ENCODE assay signal across 1 cellular context in genomic region chr19:17125728-17126677, GRCh38.
TF ChIP-seq lines count a peak whose summit lies in the region.

No MANE protein-coding gene starts in this region.

TF ChIP-seq in GM12878, 131 proteins besides CTCF, POLR2A, EP300 and RAD21 (continued from another document and continues in another):
- TF ChIP-seq, protein P1, sequence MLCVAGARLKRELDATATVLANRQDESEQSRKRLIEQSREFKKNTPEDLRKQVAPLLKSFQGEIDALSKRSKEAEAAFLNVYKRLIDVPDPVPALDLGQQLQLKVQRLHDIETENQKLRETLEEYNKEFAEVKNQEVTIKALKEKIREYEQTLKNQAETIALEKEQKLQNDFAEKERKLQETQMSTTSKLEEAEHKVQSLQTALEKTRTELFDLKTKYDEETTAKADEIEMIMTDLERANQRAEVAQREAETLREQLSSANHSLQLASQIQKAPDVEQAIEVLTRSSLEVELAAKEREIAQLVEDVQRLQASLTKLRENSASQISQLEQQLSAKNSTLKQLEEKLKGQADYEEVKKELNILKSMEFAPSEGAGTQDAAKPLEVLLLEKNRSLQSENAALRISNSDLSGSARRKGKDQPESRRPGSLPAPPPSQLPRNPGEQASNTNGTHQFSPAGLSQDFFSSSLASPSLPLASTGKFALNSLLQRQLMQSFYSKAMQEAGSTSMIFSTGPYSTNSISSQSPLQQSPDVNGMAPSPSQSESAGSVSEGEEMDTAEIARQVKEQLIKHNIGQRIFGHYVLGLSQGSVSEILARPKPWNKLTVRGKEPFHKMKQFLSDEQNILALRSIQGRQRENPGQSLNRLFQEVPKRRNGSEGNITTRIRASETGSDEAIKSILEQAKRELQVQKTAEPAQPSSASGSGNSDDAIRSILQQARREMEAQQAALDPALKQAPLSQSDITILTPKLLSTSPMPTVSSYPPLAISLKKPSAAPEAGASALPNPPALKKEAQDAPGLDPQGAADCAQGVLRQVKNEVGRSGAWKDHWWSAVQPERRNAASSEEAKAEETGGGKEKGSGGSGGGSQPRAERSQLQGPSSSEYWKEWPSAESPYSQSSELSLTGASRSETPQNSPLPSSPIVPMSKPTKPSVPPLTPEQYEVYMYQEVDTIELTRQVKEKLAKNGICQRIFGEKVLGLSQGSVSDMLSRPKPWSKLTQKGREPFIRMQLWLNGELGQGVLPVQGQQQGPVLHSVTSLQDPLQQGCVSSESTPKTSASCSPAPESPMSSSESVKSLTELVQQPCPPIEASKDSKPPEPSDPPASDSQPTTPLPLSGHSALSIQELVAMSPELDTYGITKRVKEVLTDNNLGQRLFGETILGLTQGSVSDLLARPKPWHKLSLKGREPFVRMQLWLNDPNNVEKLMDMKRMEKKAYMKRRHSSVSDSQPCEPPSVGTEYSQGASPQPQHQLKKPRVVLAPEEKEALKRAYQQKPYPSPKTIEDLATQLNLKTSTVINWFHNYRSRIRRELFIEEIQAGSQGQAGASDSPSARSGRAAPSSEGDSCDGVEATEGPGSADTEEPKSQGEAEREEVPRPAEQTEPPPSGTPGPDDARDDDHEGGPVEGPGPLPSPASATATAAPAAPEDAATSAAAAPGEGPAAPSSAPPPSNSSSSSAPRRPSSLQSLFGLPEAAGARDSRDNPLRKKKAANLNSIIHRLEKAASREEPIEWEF (IDR thresholded peaks at IDR 0.05; ENCODE audit: insufficient replicate concordance, low read depth, low read length), result peak; percentile 90
- TF ChIP-seq RAD51 (IDR thresholded peaks at IDR 0.05) (peak; percentile 93), ETV6 (conservative IDR thresholded peaks at IDR 0.05 in 1 of 2, IDR thresholded peaks at IDR 0.05 in 1 of 2; ENCODE audit: borderline replicate concordance in 1 of 2, low read depth in 1 of 2) (peak in 1 of 2 experiments; percentile 92; a peak in 2 of 4 replicates), CHD2 (IDR thresholded peaks at IDR 0.05; ENCODE audit: borderline replicate concordance, low read depth, low read length) (no peak), ZSCAN29 (IDR thresholded peaks at IDR 0.05) (no peak), HCFC1 (IDR thresholded peaks at IDR 0.05; ENCODE audit: low read length) (peak; percentile 12; the same call in 1 of the 2 replicates), CBX3 (IDR thresholded peaks at IDR 0.05; ENCODE audit: borderline replicate concordance, low read depth) (no peak), JUND (IDR thresholded peaks at IDR 0.05; ENCODE audit: low read depth, low read length) (no peak; the same call in 1 of the 2 replicates), E2F8 (IDR thresholded peaks at IDR 0.05; ENCODE audit: low read depth, partially characterized antibody) (no peak), NR2F1 (conservative IDR thresholded peaks at IDR 0.05) (peak; percentile 79), PAX5 (IDR thresholded peaks at IDR 0.05; ENCODE audit: borderline replicate concordance, low read depth, low read length) (peak; percentile 89), POU2F2 (IDR thresholded peaks at IDR 0.05; ENCODE audit: borderline replicate concordance, low read depth, low read length) (no peak; the same call in 1 of the 3 replicates), MTA3 (IDR thresholded peaks at IDR 0.05; ENCODE audit: borderline replicate concordance, low read length) (0 out of 2 replicates have a peak, but pooled peaks have one; percentile 43), ASH2L (IDR thresholded peaks at IDR 0.05; ENCODE audit: borderline replicate concordance, low read depth) (no peak), SREBF2 (IDR thresholded peaks at IDR 0.05; ENCODE audit: low read length) (no peak), NBN (IDR thresholded peaks at IDR 0.05) (peak; percentile 62; the same call in 1 of the 2 replicates), TCF7 (IDR thresholded peaks at IDR 0.05; ENCODE audit: borderline replicate concordance) (no peak), SIN3A (IDR thresholded peaks at IDR 0.05; ENCODE audit: low read depth, low read length) (0 out of 2 replicates have a peak, but pooled peaks have one; percentile 43), FOXK2 (IDR thresholded peaks at IDR 0.05) (no peak), RELB (IDR thresholded peaks at IDR 0.05; ENCODE audit: low read depth) (peak; percentile 95), NFYA (IDR thresholded peaks at IDR 0.05; ENCODE audit: borderline replicate concordance, low read depth, low read length) (no peak), ZNF687 (IDR thresholded peaks at IDR 0.05) (peak; percentile 56), BMI1 (IDR thresholded peaks at IDR 0.05; ENCODE audit: borderline replicate concordance) (no peak; the same call in 1 of the 2 replicates), EED (IDR thresholded peaks at IDR 0.05; ENCODE audit: low read depth) (peak; percentile 94), USF1 (IDR thresholded peaks at IDR 0.05; ENCODE audit: borderline replicate concordance, extremely low read length, insufficient read depth, low read depth, low read length) (peak; percentile 92), NR2C1 (IDR thresholded peaks at IDR 0.05) (no peak), NKRF (conservative IDR thresholded peaks at IDR 0.05) (no peak), CBX5 (IDR thresholded peaks at IDR 0.05; ENCODE audit: low read depth) (no peak; the same call in 1 of the 2 replicates), ZNF622 (IDR thresholded peaks at IDR 0.05) (no peak), NR2C2 (IDR thresholded peaks at IDR 0.05; ENCODE audit: borderline replicate concordance, control insufficient read depth, insufficient read length, low read depth) (no peak), KAT2A (conservative IDR thresholded peaks at IDR 0.05; ENCODE audit: control insufficient read depth, low read depth, low read length) (no peak), TCF12 (IDR thresholded peaks at IDR 0.05; ENCODE audit: low read depth, low read length) (peak; percentile 87)
- TF ChIP-seq, protein P2, sequence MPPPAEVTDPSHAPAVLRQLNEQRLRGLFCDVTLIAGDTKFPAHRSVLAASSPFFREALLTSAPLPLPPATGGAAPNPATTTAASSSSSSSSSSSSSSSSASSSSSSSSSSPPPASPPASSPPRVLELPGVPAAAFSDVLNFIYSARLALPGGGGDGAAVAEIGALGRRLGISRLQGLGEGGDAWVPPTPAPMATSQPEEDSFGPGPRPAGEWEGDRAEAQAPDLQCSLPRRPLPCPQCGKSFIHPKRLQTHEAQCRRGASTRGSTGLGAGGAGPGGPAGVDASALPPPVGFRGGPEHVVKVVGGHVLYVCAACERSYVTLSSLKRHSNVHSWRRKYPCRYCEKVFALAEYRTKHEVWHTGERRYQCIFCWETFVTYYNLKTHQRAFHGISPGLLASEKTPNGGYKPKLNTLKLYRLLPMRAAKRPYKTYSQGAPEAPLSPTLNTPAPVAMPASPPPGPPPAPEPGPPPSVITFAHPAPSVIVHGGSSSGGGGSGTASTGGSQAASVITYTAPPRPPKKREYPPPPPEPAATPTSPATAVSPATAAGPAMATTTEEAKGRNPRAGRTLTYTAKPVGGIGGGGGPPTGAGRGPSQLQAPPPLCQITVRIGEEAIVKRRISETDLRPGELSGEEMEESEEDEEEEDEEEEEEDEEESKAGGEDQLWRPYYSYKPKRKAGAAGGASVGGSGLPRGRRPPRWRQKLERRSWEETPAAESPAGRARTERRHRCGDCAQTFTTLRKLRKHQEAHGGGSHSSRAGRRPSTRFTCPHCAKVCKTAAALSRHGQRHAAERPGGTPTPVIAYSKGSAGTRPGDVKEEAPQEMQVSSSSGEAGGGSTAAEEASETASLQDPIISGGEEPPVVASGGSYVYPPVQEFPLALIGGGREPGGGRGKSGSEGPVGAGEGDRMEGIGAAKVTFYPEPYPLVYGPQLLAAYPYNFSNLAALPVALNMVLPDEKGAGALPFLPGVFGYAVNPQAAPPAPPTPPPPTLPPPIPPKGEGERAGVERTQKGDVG (CRISPR knock-in tag; IDR thresholded peaks at IDR 0.05), result peak; percentile 50; the same call in 1 of the 2 replicates
